In genomic region chr5:124701873-124702272, GRCh38 we compare ENCODE assay signal across 1 cellular context.
TF ChIP-seq lines count a peak whose summit lies in the region.

No MANE protein-coding gene starts in this region.

TF ChIP-seq in GM23338, 12 proteins besides CTCF, POLR2A, EP300 and RAD21 (continued from another document):
- no peak for TF ChIP-seq ZNF462 (CRISPR knock-in tag; IDR thresholded peaks at IDR 0.05)
- TF ChIP-seq REST (IDR thresholded peaks at IDR 0.05; ENCODE audit: unreplicated experiment), result no peak
- no peak for TF ChIP-seq ETS1 (IDR thresholded peaks at IDR 0.05)
- TF ChIP-seq EZH2 (IDR thresholded peaks at IDR 0.05; ENCODE audit: low read depth, unreplicated experiment), result no peak
- TF ChIP-seq JUNB (IDR thresholded peaks at IDR 0.05; ENCODE audit: unreplicated experiment), result no peak
- no peak for TF ChIP-seq ZNF114 (CRISPR knock-in tag; IDR thresholded peaks at IDR 0.05)
